ENCODE assay signal across 2 cellular contexts in the genomic region with DNA sequence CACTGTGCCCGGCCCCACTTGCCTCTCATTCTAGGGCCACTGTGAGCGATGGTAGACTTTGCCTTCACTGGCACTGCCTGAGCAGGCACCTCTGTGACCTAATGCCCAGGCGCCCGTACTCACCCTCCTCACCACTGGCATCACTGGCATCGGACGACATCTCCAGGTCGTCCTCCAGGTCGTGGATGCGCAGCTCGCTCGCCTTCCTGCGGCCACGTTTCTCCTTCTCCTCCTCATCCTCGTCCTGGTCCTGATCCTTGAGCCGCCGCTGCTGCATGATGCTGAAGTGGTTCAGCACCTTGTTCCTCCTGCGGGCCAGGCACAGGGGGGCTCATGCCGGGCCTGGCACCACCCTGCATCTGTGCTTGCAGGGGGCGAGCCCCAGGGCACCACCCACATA.
A peak's percentile ranks its signal among the peaks of the same experiment; 100 is the strongest.
TF ChIP-seq lines count a peak whose summit lies in the region.

No MANE protein-coding gene starts in this region.

TF ChIP-seq in GM12891, 5 proteins besides CTCF, POLR2A, EP300 and RAD21:
- TF ChIP-seq POU2F2 (IDR thresholded peaks at IDR 0.05; ENCODE audit: low read depth, low read length) (no peak), POLR2AphosphoS5 (IDR thresholded peaks at IDR 0.05; ENCODE audit: low read depth, low read length) (peak; percentile 42; the same call in 1 of the 2 replicates)

TF ChIP-seq in GM12878, 131 proteins besides CTCF, POLR2A, EP300 and RAD21:
- TF ChIP-seq, protein P1, sequence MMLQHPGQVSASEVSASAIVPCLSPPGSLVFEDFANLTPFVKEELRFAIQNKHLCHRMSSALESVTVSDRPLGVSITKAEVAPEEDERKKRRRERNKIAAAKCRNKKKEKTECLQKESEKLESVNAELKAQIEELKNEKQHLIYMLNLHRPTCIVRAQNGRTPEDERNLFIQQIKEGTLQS (IDR thresholded peaks at IDR 0.05; ENCODE audit: borderline replicate concordance, extremely low read depth, low read depth, low read length), result no peak
- TF ChIP-seq FOS (IDR thresholded peaks at IDR 0.05; ENCODE audit: borderline replicate concordance, extremely low read depth, insufficient read length) (no peak), BRCA1 (IDR thresholded peaks at IDR 0.05; ENCODE audit: low read depth, low read length) (no peak), EGR1 (IDR thresholded peaks at IDR 0.05; ENCODE audit: borderline replicate concordance in 1 of 2, low read depth in 2 of 2, low read length in 2 of 2) (no peak), MEF2B (IDR thresholded peaks at IDR 0.05; ENCODE audit: partially characterized antibody, poor library complexity, severe bottlenecking) (no peak), ZNF622 (IDR thresholded peaks at IDR 0.05) (no peak), MYB (IDR thresholded peaks at IDR 0.05; ENCODE audit: borderline replicate concordance, low read depth, low read length) (no peak), ZBED1 (IDR thresholded peaks at IDR 0.05; ENCODE audit: borderline replicate concordance) (no peak), JUNB (IDR thresholded peaks at IDR 0.05) (no peak), NRF1 (conservative IDR thresholded peaks at IDR 0.05; ENCODE audit: low read depth, low read length) (no peak), USF2 (IDR thresholded peaks at IDR 0.05; ENCODE audit: borderline replicate concordance, low read depth, low read length) (no peak), BACH1 (IDR thresholded peaks at IDR 0.05; ENCODE audit: borderline replicate concordance) (no peak), TCF3 (IDR thresholded peaks at IDR 0.05; ENCODE audit: borderline replicate concordance, insufficient read depth, low read depth, low read length) (no peak), HDGF (IDR thresholded peaks at IDR 0.05) (no peak), RELA (IDR thresholded peaks at IDR 0.05; ENCODE audit: borderline replicate concordance, partially characterized antibody) (no peak), SMAD1 (IDR thresholded peaks at IDR 0.05; ENCODE audit: low read depth, partially characterized antibody) (no peak)
- TF ChIP-seq, protein P2, sequence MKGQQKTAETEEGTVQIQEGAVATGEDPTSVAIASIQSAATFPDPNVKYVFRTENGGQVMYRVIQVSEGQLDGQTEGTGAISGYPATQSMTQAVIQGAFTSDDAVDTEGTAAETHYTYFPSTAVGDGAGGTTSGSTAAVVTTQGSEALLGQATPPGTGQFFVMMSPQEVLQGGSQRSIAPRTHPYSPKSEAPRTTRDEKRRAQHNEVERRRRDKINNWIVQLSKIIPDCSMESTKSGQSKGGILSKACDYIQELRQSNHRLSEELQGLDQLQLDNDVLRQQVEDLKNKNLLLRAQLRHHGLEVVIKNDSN (IDR thresholded peaks at IDR 0.05; ENCODE audit: borderline replicate concordance, extremely low read length, insufficient read depth, low read depth, low read length), result no peak
- TF ChIP-seq, protein P3, sequence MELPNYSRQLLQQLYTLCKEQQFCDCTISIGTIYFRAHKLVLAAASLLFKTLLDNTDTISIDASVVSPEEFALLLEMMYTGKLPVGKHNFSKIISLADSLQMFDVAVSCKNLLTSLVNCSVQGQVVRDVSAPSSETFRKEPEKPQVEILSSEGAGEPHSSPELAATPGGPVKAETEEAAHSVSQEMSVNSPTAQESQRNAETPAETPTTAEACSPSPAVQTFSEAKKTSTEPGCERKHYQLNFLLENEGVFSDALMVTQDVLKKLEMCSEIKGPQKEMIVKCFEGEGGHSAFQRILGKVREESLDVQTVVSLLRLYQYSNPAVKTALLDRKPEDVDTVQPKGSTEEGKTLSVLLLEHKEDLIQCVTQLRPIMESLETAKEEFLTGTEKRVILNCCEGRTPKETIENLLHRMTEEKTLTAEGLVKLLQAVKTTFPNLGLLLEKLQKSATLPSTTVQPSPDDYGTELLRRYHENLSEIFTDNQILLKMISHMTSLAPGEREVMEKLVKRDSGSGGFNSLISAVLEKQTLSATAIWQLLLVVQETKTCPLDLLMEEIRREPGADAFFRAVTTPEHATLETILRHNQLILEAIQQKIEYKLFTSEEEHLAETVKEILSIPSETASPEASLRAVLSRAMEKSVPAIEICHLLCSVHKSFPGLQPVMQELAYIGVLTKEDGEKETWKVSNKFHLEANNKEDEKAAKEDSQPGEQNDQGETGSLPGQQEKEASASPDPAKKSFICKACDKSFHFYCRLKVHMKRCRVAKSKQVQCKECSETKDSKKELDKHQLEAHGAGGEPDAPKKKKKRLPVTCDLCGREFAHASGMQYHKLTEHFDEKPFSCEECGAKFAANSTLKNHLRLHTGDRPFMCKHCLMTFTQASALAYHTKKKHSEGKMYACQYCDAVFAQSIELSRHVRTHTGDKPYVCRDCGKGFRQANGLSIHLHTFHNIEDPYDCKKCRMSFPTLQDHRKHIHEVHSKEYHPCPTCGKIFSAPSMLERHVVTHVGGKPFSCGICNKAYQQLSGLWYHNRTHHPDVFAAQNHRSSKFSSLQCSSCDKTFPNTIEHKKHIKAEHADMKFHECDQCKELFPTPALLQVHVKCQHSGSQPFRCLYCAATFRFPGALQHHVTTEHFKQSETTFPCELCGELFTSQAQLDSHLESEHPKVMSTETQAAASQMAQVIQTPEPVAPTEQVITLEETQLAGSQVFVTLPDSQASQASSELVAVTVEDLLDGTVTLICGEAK (IDR thresholded peaks at IDR 0.05; ENCODE audit: borderline replicate concordance), result no peak
- TF ChIP-seq, protein P4, sequence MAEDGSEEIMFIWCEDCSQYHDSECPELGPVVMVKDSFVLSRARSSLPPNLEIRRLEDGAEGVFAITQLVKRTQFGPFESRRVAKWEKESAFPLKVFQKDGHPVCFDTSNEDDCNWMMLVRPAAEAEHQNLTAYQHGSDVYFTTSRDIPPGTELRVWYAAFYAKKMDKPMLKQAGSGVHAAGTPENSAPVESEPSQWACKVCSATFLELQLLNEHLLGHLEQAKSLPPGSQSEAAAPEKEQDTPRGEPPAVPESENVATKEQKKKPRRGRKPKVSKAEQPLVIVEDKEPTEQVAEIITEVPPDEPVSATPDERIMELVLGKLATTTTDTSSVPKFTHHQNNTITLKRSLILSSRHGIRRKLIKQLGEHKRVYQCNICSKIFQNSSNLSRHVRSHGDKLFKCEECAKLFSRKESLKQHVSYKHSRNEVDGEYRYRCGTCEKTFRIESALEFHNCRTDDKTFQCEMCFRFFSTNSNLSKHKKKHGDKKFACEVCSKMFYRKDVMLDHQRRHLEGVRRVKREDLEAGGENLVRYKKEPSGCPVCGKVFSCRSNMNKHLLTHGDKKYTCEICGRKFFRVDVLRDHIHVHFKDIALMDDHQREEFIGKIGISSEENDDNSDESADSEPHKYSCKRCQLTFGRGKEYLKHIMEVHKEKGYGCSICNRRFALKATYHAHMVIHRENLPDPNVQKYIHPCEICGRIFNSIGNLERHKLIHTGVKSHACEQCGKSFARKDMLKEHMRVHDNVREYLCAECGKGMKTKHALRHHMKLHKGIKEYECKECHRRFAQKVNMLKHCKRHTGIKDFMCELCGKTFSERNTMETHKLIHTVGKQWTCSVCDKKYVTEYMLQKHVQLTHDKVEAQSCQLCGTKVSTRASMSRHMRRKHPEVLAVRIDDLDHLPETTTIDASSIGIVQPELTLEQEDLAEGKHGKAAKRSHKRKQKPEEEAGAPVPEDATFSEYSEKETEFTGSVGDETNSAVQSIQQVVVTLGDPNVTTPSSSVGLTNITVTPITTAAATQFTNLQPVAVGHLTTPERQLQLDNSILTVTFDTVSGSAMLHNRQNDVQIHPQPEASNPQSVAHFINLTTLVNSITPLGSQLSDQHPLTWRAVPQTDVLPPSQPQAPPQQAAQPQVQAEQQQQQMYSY (CRISPR knock-in tag; IDR thresholded peaks at IDR 0.05), result no peak
- TF ChIP-seq, protein P5, sequence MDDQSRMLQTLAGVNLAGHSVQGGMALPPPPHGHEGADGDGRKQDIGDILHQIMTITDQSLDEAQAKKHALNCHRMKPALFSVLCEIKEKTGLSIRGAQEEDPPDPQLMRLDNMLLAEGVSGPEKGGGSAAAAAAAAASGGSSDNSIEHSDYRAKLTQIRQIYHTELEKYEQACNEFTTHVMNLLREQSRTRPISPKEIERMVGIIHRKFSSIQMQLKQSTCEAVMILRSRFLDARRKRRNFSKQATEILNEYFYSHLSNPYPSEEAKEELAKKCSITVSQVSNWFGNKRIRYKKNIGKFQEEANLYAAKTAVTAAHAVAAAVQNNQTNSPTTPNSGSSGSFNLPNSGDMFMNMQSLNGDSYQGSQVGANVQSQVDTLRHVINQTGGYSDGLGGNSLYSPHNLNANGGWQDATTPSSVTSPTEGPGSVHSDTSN (IDR thresholded peaks at IDR 0.05; ENCODE audit: insufficient replicate concordance, low read depth, low read length), result no peak
